Comparison of ENCODE assay signal across 1 cellular context in the genomic region with DNA sequence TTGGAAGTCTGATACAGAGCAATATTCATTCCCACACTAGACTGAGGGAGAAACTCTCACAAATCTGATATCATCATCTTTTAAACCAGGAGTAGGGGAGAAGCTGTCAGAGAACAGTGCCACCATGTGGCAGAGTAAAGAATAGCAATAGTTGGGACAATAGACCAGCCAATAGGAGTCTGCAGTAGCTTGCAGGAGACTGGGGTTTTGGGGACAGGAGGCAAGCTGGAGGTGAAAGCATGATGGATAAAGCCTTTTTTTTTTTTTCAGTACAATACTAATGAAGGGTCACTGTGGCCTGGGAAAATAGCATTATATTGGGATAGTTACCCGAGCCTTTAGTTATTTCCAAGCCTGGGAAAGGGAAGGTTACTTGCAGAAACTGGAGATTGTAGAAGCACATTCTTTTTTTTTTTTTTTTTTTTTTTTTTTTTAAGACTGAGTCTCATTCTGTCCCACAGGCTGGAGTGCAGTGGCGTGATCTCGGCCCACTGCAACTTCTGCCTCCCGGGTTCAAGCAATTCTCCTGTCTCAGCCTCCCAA.
TF ChIP-seq lines count a peak whose summit lies in the region.

No MANE protein-coding gene starts in this region.

TF ChIP-seq in H1, 55 proteins besides CTCF, POLR2A, EP300 and RAD21 (continued from another document):
- TF ChIP-seq, protein P1, sequence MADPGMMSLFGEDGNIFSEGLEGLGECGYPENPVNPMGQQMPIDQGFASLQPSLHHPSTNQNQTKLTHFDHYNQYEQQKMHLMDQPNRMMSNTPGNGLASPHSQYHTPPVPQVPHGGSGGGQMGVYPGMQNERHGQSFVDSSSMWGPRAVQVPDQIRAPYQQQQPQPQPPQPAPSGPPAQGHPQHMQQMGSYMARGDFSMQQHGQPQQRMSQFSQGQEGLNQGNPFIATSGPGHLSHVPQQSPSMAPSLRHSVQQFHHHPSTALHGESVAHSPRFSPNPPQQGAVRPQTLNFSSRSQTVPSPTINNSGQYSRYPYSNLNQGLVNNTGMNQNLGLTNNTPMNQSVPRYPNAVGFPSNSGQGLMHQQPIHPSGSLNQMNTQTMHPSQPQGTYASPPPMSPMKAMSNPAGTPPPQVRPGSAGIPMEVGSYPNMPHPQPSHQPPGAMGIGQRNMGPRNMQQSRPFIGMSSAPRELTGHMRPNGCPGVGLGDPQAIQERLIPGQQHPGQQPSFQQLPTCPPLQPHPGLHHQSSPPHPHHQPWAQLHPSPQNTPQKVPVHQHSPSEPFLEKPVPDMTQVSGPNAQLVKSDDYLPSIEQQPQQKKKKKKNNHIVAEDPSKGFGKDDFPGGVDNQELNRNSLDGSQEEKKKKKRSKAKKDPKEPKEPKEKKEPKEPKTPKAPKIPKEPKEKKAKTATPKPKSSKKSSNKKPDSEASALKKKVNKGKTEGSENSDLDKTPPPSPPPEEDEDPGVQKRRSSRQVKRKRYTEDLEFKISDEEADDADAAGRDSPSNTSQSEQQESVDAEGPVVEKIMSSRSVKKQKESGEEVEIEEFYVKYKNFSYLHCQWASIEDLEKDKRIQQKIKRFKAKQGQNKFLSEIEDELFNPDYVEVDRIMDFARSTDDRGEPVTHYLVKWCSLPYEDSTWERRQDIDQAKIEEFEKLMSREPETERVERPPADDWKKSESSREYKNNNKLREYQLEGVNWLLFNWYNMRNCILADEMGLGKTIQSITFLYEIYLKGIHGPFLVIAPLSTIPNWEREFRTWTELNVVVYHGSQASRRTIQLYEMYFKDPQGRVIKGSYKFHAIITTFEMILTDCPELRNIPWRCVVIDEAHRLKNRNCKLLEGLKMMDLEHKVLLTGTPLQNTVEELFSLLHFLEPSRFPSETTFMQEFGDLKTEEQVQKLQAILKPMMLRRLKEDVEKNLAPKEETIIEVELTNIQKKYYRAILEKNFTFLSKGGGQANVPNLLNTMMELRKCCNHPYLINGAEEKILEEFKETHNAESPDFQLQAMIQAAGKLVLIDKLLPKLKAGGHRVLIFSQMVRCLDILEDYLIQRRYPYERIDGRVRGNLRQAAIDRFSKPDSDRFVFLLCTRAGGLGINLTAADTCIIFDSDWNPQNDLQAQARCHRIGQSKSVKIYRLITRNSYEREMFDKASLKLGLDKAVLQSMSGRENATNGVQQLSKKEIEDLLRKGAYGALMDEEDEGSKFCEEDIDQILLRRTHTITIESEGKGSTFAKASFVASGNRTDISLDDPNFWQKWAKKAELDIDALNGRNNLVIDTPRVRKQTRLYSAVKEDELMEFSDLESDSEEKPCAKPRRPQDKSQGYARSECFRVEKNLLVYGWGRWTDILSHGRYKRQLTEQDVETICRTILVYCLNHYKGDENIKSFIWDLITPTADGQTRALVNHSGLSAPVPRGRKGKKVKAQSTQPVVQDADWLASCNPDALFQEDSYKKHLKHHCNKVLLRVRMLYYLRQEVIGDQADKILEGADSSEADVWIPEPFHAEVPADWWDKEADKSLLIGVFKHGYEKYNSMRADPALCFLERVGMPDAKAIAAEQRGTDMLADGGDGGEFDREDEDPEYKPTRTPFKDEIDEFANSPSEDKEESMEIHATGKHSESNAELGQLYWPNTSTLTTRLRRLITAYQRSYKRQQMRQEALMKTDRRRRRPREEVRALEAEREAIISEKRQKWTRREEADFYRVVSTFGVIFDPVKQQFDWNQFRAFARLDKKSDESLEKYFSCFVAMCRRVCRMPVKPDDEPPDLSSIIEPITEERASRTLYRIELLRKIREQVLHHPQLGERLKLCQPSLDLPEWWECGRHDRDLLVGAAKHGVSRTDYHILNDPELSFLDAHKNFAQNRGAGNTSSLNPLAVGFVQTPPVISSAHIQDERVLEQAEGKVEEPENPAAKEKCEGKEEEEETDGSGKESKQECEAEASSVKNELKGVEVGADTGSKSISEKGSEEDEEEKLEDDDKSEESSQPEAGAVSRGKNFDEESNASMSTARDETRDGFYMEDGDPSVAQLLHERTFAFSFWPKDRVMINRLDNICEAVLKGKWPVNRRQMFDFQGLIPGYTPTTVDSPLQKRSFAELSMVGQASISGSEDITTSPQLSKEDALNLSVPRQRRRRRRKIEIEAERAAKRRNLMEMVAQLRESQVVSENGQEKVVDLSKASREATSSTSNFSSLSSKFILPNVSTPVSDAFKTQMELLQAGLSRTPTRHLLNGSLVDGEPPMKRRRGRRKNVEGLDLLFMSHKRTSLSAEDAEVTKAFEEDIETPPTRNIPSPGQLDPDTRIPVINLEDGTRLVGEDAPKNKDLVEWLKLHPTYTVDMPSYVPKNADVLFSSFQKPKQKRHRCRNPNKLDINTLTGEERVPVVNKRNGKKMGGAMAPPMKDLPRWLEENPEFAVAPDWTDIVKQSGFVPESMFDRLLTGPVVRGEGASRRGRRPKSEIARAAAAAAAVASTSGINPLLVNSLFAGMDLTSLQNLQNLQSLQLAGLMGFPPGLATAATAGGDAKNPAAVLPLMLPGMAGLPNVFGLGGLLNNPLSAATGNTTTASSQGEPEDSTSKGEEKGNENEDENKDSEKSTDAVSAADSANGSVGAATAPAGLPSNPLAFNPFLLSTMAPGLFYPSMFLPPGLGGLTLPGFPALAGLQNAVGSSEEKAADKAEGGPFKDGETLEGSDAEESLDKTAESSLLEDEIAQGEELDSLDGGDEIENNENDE (IDR thresholded peaks at IDR 0.05; ENCODE audit: insufficient replicate concordance, low read length), result no peak
- TF ChIP-seq GTF2F1 (IDR thresholded peaks at IDR 0.05; ENCODE audit: borderline replicate concordance, low read depth, low read length) (no peak), KDM4A (IDR thresholded peaks at IDR 0.05; ENCODE audit: low read depth, low read length, severe bottlenecking) (no peak), SIRT6 (IDR thresholded peaks at IDR 0.05; ENCODE audit: low read length) (no peak), CHD1 (IDR thresholded peaks at IDR 0.05; ENCODE audit: low read depth, low read length) (no peak), KDM5A (IDR thresholded peaks at IDR 0.05; ENCODE audit: low read length) (no peak), CBX5 (IDR thresholded peaks at IDR 0.05; ENCODE audit: low read depth, low read length) (no peak), HDAC6 (IDR thresholded peaks at IDR 0.05; ENCODE audit: low read depth, low read length) (no peak), SIN3A (conservative IDR thresholded peaks at IDR 0.05 in 1 of 2, IDR thresholded peaks at IDR 0.05 in 1 of 2; ENCODE audit: low read depth in 1 of 2, low read length in 2 of 2) (no peak), NANOG (IDR thresholded peaks at IDR 0.05; ENCODE audit: insufficient read depth, low read depth, low read length, poor library complexity, severe bottlenecking) (no peak)
